1 cellular context compared by ENCODE assay signal in the genomic region with DNA sequence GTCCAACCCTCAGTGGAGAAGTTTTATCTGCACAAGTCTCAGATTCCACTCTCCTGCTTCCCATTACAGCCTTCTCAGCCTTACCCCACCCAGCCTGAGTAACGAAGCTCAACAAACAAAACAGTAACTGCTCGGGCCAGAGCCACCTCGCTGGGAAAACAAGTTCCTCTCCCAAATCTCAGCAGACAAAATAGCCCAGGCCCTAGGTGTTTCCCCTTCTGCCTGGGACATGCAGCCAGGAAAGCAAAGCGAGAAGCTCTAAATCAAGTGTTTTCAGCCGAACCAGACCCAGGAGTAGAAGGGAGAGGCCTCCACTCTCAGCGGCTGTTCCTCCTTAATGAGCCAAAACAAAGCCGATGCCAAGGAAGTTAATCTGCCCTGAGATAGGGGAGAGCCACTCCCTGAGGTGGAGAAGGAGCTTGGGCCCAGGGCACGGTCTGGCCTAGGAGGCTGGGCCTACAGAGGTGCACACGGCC.
TF ChIP-seq lines count a peak whose summit lies in the region.

No MANE protein-coding gene starts in this region.

TF ChIP-seq in H1, 55 proteins besides CTCF, POLR2A, EP300 and RAD21:
- TF ChIP-seq HDAC6 (IDR thresholded peaks at IDR 0.05; ENCODE audit: low read depth, low read length) (no peak), BACH1 (IDR thresholded peaks at IDR 0.05; ENCODE audit: low read length) (no peak), SAP30 (IDR thresholded peaks at IDR 0.05; ENCODE audit: insufficient read depth, insufficient replicate concordance, low read length) (no peak), TEAD4 (IDR thresholded peaks at IDR 0.05; ENCODE audit: low read depth, low read length) (no peak), MAX (IDR thresholded peaks at IDR 0.05) (no peak)
